In genomic region chr5:90201923-90202322, GRCh38 we compare ENCODE assay signal across 17 cellular contexts.
A peak's percentile ranks its signal among the peaks of the same experiment; 100 is the strongest.
DNase-seq lines count a peak whose midpoint lies in the region; ATAC-seq, FAIRE-seq and TF ChIP-seq lines count a peak whose summit lies in the region.
"Had no signal": no experiment of that assay in that cellular context is flagged by ENCODE, and none has a peak within 500 bp of the region (broad histone marks: within the 10 kb centered on the region; RNA-seq: fewer than 3 reads in every experiment).

No MANE protein-coding gene starts in this region.

- no peaks in the 10 kb centered on the region for H3K36me3 ChIP-seq in PC-3 (ENCODE audit: low read depth, low read length)
- no peaks in the 10 kb centered on the region for H3K36me3 ChIP-seq in endothelial cell of umbilical vein (ENCODE audit: control insufficient read depth in 2 of 2, extremely low read depth in 1 of 2, insufficient read depth in 2 of 2, low read length in 2 of 2)
- no peaks in the 10 kb centered on the region for H3K36me3 ChIP-seq in testis (ENCODE audit: low read depth, missing control alignments)

- peak overlapping the region; percentile 75 for H3K27ac Mint-ChIP-seq in stimulated activated naive B cell treated with anti-CD40 and anti-IgM and Interleukin-4, amounts not matched to agents 10 μg/mL and 1 μg/mL and 100 μg/mL, for 72 hours
- no peak overlapping the region for H3K27ac Mint-ChIP-seq in CD4-positive, alpha-beta T cell
- H3K27ac Mint-ChIP-seq: activated T-helper 2 cell treated with anti-CD3 and anti-CD28 coated beads, Interferon-gamma antibody, Interleukin-2, Interleukin-4, amounts not matched to agents 10 μg/mL and 5 μg/mL and 100 μg/mL, durations not matched to agents 14 hours and 24 hours and 36 hours had no signal

- H3K9ac ChIP-seq in PC-3 (ENCODE audit: low read length) (no peak overlapping the region), endothelial cell of umbilical vein (replicated peaks; ENCODE audit: extremely low read depth, insufficient read depth, low read length) (no peak overlapping the region)

- no peaks in the 10 kb centered on the region for H3K79me2 ChIP-seq in PC-3 (ENCODE audit: low read length)
- no peaks in the 10 kb centered on the region for H3K79me2 ChIP-seq in endothelial cell of umbilical vein (ENCODE audit: control insufficient read depth, insufficient read depth, low read length)

- H3F3A ChIP-seq in PC-3 (ENCODE audit: low read length, unreplicated experiment) = no peaks in the 10 kb centered on the region

- dilution Hi-C loops in endothelial cell of umbilical vein (cut with MboI; ENCODE audit: extremely low pct_ligation_motif_present, low sequenced_read_pairs) = no loop called here

- TF ChIP-seq CTCF in PC-3 (conservative IDR thresholded peaks at IDR 0.05; ENCODE audit: low read depth, low read length) = no peak
- TF ChIP-seq CTCF in endothelial cell of umbilical vein (IDR thresholded peaks at IDR 0.05; ENCODE audit: extremely low read depth in 1 of 2, insufficient read depth in 1 of 2, low read depth in 1 of 2, low read length in 2 of 2) = no peak
- no peak for TF ChIP-seq CTCF in CD4-positive, alpha-beta T cell (IDR thresholded peaks at IDR 0.05)
- no peak for TF ChIP-seq CTCF in testis (IDR thresholded peaks at IDR 0.05)

- no peaks in the 10 kb centered on the region for H3K9me2 ChIP-seq in PC-3 (replicated peaks; ENCODE audit: low read length)

- FAIRE-seq in endothelial cell of umbilical vein (lab: Jason Lieb, UNC) = no peak
- FAIRE-seq: A549, keratinocyte had no signal

- no peak for TF ChIP-seq POLR2A in endothelial cell of umbilical vein (IDR thresholded peaks at IDR 0.05; ENCODE audit: low read depth, low read length)
- TF ChIP-seq POLR2A in testis (IDR thresholded peaks at IDR 0.05) = no peak

- DNase-seq in NCI-H2081 (lab: John Stamatoyannopoulos, UW) (peak; percentile 2 to 40), NCI-H2081 treated with DMSO at 0.1 percent for 48 hours (lab: John Stamatoyannopoulos, UW) (no peak), PC-3 (peak; percentile 94), endothelial cell of umbilical vein (ENCODE audit: low read depth, low spot score) (peak; percentile 43), C1 segment of cervical spinal cord (lab: John Stamatoyannopoulos, UW) (no peak), testis (no peak)
- no peak for DNase-seq in stimulated activated naive B cell treated with anti-CD40 and anti-IgM and Interleukin-4, amounts not matched to agents 10 μg/mL and 1 μg/mL and 100 μg/mL, for 72 hours
- DNase-seq in CD4-positive, alpha-beta T cell = no peak
- DNase-seq: activated CD4-positive, alpha-beta T cell treated with anti-CD3 and anti-CD28 coated beads, Interleukin-2, amount 50 U/mL, for 48 hours; amygdala; Caco-2; effector CD8-positive, alpha-beta T cell; head of caudate nucleus; small intestine had no signal

- peaks cover 6 to 12% of the 10 kb centered on the region in 2 donors for H3K9me3 Mint-ChIP-seq in stimulated activated naive B cell treated with anti-CD40 and anti-IgM and Interleukin-4, amounts not matched to agents 10 μg/mL and 1 μg/mL and 100 μg/mL, for 72 hours
- no peaks in the 10 kb centered on the region for H3K9me3 Mint-ChIP-seq in CD4-positive, alpha-beta T cell
- H3K9me3 Mint-ChIP-seq: activated T-helper 2 cell treated with anti-CD3 and anti-CD28 coated beads, Interferon-gamma antibody, Interleukin-2, Interleukin-4, amounts not matched to agents 10 μg/mL and 5 μg/mL and 100 μg/mL, durations not matched to agents 14 hours and 24 hours and 36 hours had no signal

- H3K4me3 ChIP-seq in PC-3 (ENCODE audit: low read length) (no peak overlapping the region), endothelial cell of umbilical vein (replicated peaks in 1 of 3; ENCODE audit: insufficient read depth in 1 of 3, low read depth in 1 of 3, low read length in 3 of 3) (no peak overlapping the region), testis (no peak overlapping the region)
- H3K4me3 ChIP-seq: A549 had no signal

- POLR2A ChIA-PET in PC-3 (lab: Charles Lee; ENCODE audit: unreplicated experiment) = interaction anchor here (0.6 kb wide), 1 partner anchor 1455 kb away, joined by 17 read pairs; no protein-coding TSS in a partner anchor
- POLR2A ChIA-PET in endothelial cell of umbilical vein (lab: Charles Lee) = no interaction called here
- POLR2A ChIA-PET in CD4-positive, alpha-beta T cell (lab: Charles Lee) = no interaction called here

- peak; percentile 96 for ATAC-seq in PC-3
- ATAC-seq in stimulated activated naive B cell treated with anti-CD40 and anti-IgM and Interleukin-4, amounts not matched to agents 10 μg/mL and 1 μg/mL and 100 μg/mL, for 72 hours (replicated peaks) = no peak
- ATAC-seq in CD4-positive, alpha-beta T cell (ENCODE audit: poor library complexity) = no peak
- ATAC-seq: A549 had no signal

- no TSS peak for BruUV-seq in PC-3 (replicated peaks; lab: Mats Ljungman, UMichigan)
- no TSS peak for BruUV-seq in endothelial cell of umbilical vein (replicated peaks; lab: Mats Ljungman, UMichigan)

- H3K4me3 Mint-ChIP-seq in stimulated activated naive B cell treated with anti-CD40 and anti-IgM and Interleukin-4, amounts not matched to agents 10 μg/mL and 1 μg/mL and 100 μg/mL, for 72 hours = no peak overlapping the region
- no peak overlapping the region for H3K4me3 Mint-ChIP-seq in CD4-positive, alpha-beta T cell

- H3K4me2 ChIP-seq in PC-3 (ENCODE audit: low read length) = 0 out of 2 replicates have a peak overlapping the region, but pooled peaks have one; percentile 1
- H3K4me2 ChIP-seq in endothelial cell of umbilical vein (ENCODE audit: insufficient read depth, low read length) = no peak overlapping the region
- H3K4me2 ChIP-seq: A549 had no signal

- H3K4me1 Mint-ChIP-seq in stimulated activated naive B cell treated with anti-CD40 and anti-IgM and Interleukin-4, amounts not matched to agents 10 μg/mL and 1 μg/mL and 100 μg/mL, for 72 hours = peaks cover 4 to 7% of the 10 kb centered on the region in 2 donors
- H3K4me1 Mint-ChIP-seq in CD4-positive, alpha-beta T cell (ENCODE audit: low read depth) = no peaks in the 10 kb centered on the region

- 53 to 63% methylated on average over 3 of the region's 3 CpGs for WGBS in testis, 2 donors

- no peaks in the 10 kb centered on the region for H3K27me3 ChIP-seq in PC-3 (ENCODE audit: low read length)
- H3K27me3 ChIP-seq in endothelial cell of umbilical vein (ENCODE audit: control insufficient read depth in 2 of 2, insufficient read depth in 2 of 2, low read length in 2 of 2) = no peaks in the 10 kb centered on the region
- H3K27me3 ChIP-seq in CD4-positive, alpha-beta T cell (ENCODE audit: control insufficient read depth, insufficient read depth, low read length) = no peaks in the 10 kb centered on the region
- no peaks in the 10 kb centered on the region for H3K27me3 ChIP-seq in testis

- H3K9me3 ChIP-seq in PC-3 (ENCODE audit: low read length) (no peaks in the 10 kb centered on the region), endothelial cell of umbilical vein (replicated peaks; ENCODE audit: control insufficient read depth, insufficient read depth, low read length) (no peaks in the 10 kb centered on the region), testis (no peaks in the 10 kb centered on the region)
- no peaks in the 10 kb centered on the region for H3K9me3 ChIP-seq in CD4-positive, alpha-beta T cell (ENCODE audit: control insufficient read depth, low read length)
- H3K9me3 ChIP-seq: A549, Caco-2 had no signal

- H3K4me1 ChIP-seq in PC-3 (ENCODE audit: insufficient read depth, low read length) (peaks cover 12% of the 10 kb centered on the region), endothelial cell of umbilical vein (ENCODE audit: control insufficient read depth, extremely low read depth, insufficient read depth, low read length) (no peaks in the 10 kb centered on the region), testis (no peaks in the 10 kb centered on the region)
- H3K4me1 ChIP-seq: A549, Caco-2 had no signal

- peaks cover 0 to 5% of the 10 kb centered on the region in 2 donors for H3K36me3 Mint-ChIP-seq in stimulated activated naive B cell treated with anti-CD40 and anti-IgM and Interleukin-4, amounts not matched to agents 10 μg/mL and 1 μg/mL and 100 μg/mL, for 72 hours
- H3K36me3 Mint-ChIP-seq in CD4-positive, alpha-beta T cell (ENCODE audit: low read depth) = no peaks in the 10 kb centered on the region

- intact Hi-C loops in PC-3 (cut with micrococcal nuclease) = no loop called here
- intact Hi-C loops in endothelial cell of umbilical vein (cut with micrococcal nuclease) = no loop called here
- intact Hi-C loops in CD4-positive, alpha-beta T cell (cut with DNase I, micrococcal nuclease) = no loop called here
- intact Hi-C loops in testis (cut with DNase I; ENCODE audit: low total_unique reads) = no loop called here

- H3K27ac ChIP-seq in PC-3 (ENCODE audit: low read length) (no peak overlapping the region), endothelial cell of umbilical vein (ENCODE audit: insufficient read depth, low read depth, low read length) (no peak overlapping the region), testis (no peak overlapping the region)
- H3K27ac ChIP-seq in CD4-positive, alpha-beta T cell (ENCODE audit: low read depth, low read length) = no peak overlapping the region
- H3K27ac ChIP-seq: A549 had no signal

- H4K20me1 ChIP-seq in PC-3 (ENCODE audit: low read length) (no peaks in the 10 kb centered on the region), endothelial cell of umbilical vein (replicated peaks; ENCODE audit: control insufficient read depth, extremely low read depth, insufficient read depth, low read length) (no peaks in the 10 kb centered on the region)

- CTCF ChIA-PET in PC-3 (lab: Charles Lee) = no interaction called here
- CTCF ChIA-PET in endothelial cell of umbilical vein (lab: Charles Lee) = interaction anchor here (1.0 kb wide), 3 partner anchors 11 to 1475 kb away, joined by 3 read pairs; no protein-coding TSS in a partner anchor
- CTCF ChIA-PET in CD4-positive, alpha-beta T cell (lab: Charles Lee) = no interaction called here

- H3K9me1 ChIP-seq in endothelial cell of umbilical vein (replicated peaks; ENCODE audit: control insufficient read depth, extremely low read depth, insufficient read depth, low read length) = no peaks in the 10 kb centered on the region

- peaks cover 11 to 12% of the 10 kb centered on the region in 2 donors for H3K27me3 Mint-ChIP-seq in stimulated activated naive B cell treated with anti-CD40 and anti-IgM and Interleukin-4, amounts not matched to agents 10 μg/mL and 1 μg/mL and 100 μg/mL, for 72 hours
- no peaks in the 10 kb centered on the region for H3K27me3 Mint-ChIP-seq in CD4-positive, alpha-beta T cell

- H2AFZ ChIP-seq in PC-3 (ENCODE audit: low read length) = no peak overlapping the region
- no peak overlapping the region for H2AFZ ChIP-seq in endothelial cell of umbilical vein (ENCODE audit: low read depth, low read length)

TF ChIP-seq in endothelial cell of umbilical vein, 7 proteins besides CTCF, POLR2A, EP300 and RAD21 (continues in another document):
- no peak for TF ChIP-seq MAX (IDR thresholded peaks at IDR 0.05; ENCODE audit: insufficient read depth, insufficient read length)
- TF ChIP-seq FOS (IDR thresholded peaks at IDR 0.05; ENCODE audit: borderline replicate concordance, insufficient read depth, low read length) = no peak
- no peak for TF ChIP-seq JUN (IDR thresholded peaks at IDR 0.05; ENCODE audit: borderline replicate concordance, insufficient read depth, insufficient read length, low read depth)

Comparison
In these comparisons a context has a peak if more than half of its experiments do, and no peak if none do; other contexts are left out.
1. DNase-seq: peak in NCI-H2081 (2 of 2), PC-3 (single experiment) and endothelial cell of umbilical vein (single experiment); none in NCI-H2081 treated with DMSO at 0.1 percent for 48 hours (single experiment), stimulated activated naive B cell treated with anti-CD40 and anti-IgM and Interleukin-4, amounts not matched to agents 10 μg/mL and 1 μg/mL and 100 μg/mL, for 72 hours (single experiment), CD4-positive, alpha-beta T cell (0 of 10), C1 segment of cervical spinal cord (0 of 14) and testis (single experiment).